23 cellular contexts compared by ENCODE assay signal in genomic region chr1:178308438-178308837, GRCh38.
DNase-seq lines count a peak whose midpoint lies in the region; ATAC-seq, FAIRE-seq and TF ChIP-seq lines count a peak whose summit lies in the region.
"Had no signal": no experiment of that assay in that cellular context is flagged by ENCODE, and none has a peak within 500 bp of the region (broad histone marks: within the 10 kb centered on the region; RNA-seq: fewer than 3 reads in every experiment).

No MANE protein-coding gene starts in this region.

- FAIRE-seq in RCC 7860 (lab: Jason Lieb, UNC) = peak; percentile 72
- FAIRE-seq: HepG2 had no signal

- H3K4me3 Mint-ChIP-seq in stimulated activated effector memory CD8-positive, alpha-beta T cell treated with anti-CD3 and anti-CD28 coated beads, Interleukin-12 subunit alpha, Interleukin-12 subunit beta, amount 100 ng/mL, for 72 hours = no peak overlapping the region
- H3K4me3 Mint-ChIP-seq: CD4-positive, alpha-beta memory T cell; H9 had no signal

- ATAC-seq in stimulated activated effector memory CD8-positive, alpha-beta T cell treated with anti-CD3 and anti-CD28 coated beads, Interleukin-12 subunit alpha, Interleukin-12 subunit beta, amount 100 ng/mL, for 72 hours = no peak
- ATAC-seq: HepG2, K562 had no signal

- no peaks in the 10 kb centered on the region for H3K9me3 Mint-ChIP-seq in stimulated activated effector memory CD8-positive, alpha-beta T cell treated with anti-CD3 and anti-CD28 coated beads, Interleukin-12 subunit alpha, Interleukin-12 subunit beta, amount 100 ng/mL, for 72 hours
- H3K9me3 Mint-ChIP-seq: H9 had no signal

- H3K4me1 Mint-ChIP-seq in stimulated activated effector memory CD8-positive, alpha-beta T cell treated with anti-CD3 and anti-CD28 coated beads, Interleukin-12 subunit alpha, Interleukin-12 subunit beta, amount 100 ng/mL, for 72 hours = no peaks in the 10 kb centered on the region
- H3K4me1 Mint-ChIP-seq: CD4-positive, alpha-beta memory T cell had no signal

- no peak for TF ChIP-seq CTCF in epithelial cell of esophagus (IDR thresholded peaks at IDR 0.05; ENCODE audit: insufficient read depth, low read depth, low read length, missing control alignments)

- no peak overlapping the region for H3K4me3 ChIP-seq in epithelial cell of esophagus (ENCODE audit: low read length)
- H3K4me3 ChIP-seq: BLaER1 treated with 17β-estradiol and CSF1 and Interleukin-3, amounts not matched to agents 10 nM and 100 nM; K562 had no signal

- no peak overlapping the region for H3K27ac Mint-ChIP-seq in stimulated activated effector memory CD8-positive, alpha-beta T cell treated with anti-CD3 and anti-CD28 coated beads, Interleukin-12 subunit alpha, Interleukin-12 subunit beta, amount 100 ng/mL, for 72 hours
- H3K27ac Mint-ChIP-seq: CD4-positive, alpha-beta memory T cell; H9 had no signal

- DNase-seq in DMS53 (lab: John Stamatoyannopoulos, UW) (peak; percentile 16), DMS53 treated with DMSO at 0.1 percent for 48 hours (lab: John Stamatoyannopoulos, UW; ENCODE audit: unreplicated experiment) (no peak), RCC 7860 (ENCODE audit: low spot score) (no peak), epithelial cell of esophagus (ENCODE audit: low read depth) (peak; percentile 51), renal cortical epithelial cell (ENCODE audit: low read depth) (peak; percentile 32), NCI-H128 (lab: John Stamatoyannopoulos, UW; ENCODE audit: unreplicated experiment) (no peak), COR-L47 (lab: John Stamatoyannopoulos, UW) (no peak)
- no peak for DNase-seq in stimulated activated effector memory CD8-positive, alpha-beta T cell treated with anti-CD3 and anti-CD28 coated beads, Interleukin-12 subunit alpha, Interleukin-12 subunit beta, amount 100 ng/mL, for 72 hours (ENCODE audit: low spot score in 2 of 2)
- DNase-seq: CD4-positive, alpha-beta memory T cell; DMS153; GDM1; H9; NCI-H1092 treated with DMSO at 0.1 percent for 48 hours; NCI-H146; NCI-H2029 treated with DMSO at 0.1 percent for 48 hours; NCI-H2171 treated with DMSO at 0.1 percent for 48 hours; NCI-H446; NCI-H526; OCI-M1; Right ventricle myocardium superior had no signal

- H3K36me3 Mint-ChIP-seq in stimulated activated effector memory CD8-positive, alpha-beta T cell treated with anti-CD3 and anti-CD28 coated beads, Interleukin-12 subunit alpha, Interleukin-12 subunit beta, amount 100 ng/mL, for 72 hours = no peaks in the 10 kb centered on the region
- H3K36me3 Mint-ChIP-seq: CD4-positive, alpha-beta memory T cell had no signal

Comparison
In these comparisons a context has a peak if more than half of its experiments do, and no peak if none do; other contexts are left out.
1. DNase-seq: peak in DMS53 (single experiment), epithelial cell of esophagus (single experiment) and renal cortical epithelial cell (single experiment); none in DMS53 treated with DMSO at 0.1 percent for 48 hours (single experiment), RCC 7860 (single experiment), NCI-H128 (single experiment), stimulated activated effector memory CD8-positive, alpha-beta T cell treated with anti-CD3 and anti-CD28 coated beads, Interleukin-12 subunit alpha, Interleukin-12 subunit beta, amount 100 ng/mL, for 72 hours (0 of 2) and COR-L47 (single experiment).